In genomic region chr15:38682861-38683260, GRCh38 we compare ENCODE assay signal across 11 cellular contexts.
DNase-seq lines count a peak whose midpoint lies in the region; ATAC-seq and TF ChIP-seq lines count a peak whose summit lies in the region.
"Had no signal": no experiment of that assay in that cellular context is flagged by ENCODE, and none has a peak within 500 bp of the region (broad histone marks: within the 10 kb centered on the region; RNA-seq: fewer than 3 reads in every experiment).

No MANE protein-coding gene starts in this region.

- H3K9me3 ChIP-seq in trophoblast cell (ENCODE audit: insufficient read depth, low read depth, low read length) = peaks cover 2% of the 10 kb centered on the region
- H3K9me3 ChIP-seq: SJSA1, transverse colon had no signal

- H4K12ac ChIP-seq in trophoblast cell (ENCODE audit: low read depth, low read length) = no peak overlapping the region

- H3K4ac ChIP-seq in trophoblast cell (ENCODE audit: low read depth, low read length) = no peak overlapping the region

- ATAC-seq in HG02610 (IDR thresholded peaks at IDR 0.05; ENCODE audit: unreplicated experiment) (peak; percentile 59), activated B cell treated with CpG ODN at 0.5 μM for 24 hours (ENCODE audit: low read depth) (peak; percentile 89)

- H3K14ac ChIP-seq in trophoblast cell (ENCODE audit: low read length) = no peak overlapping the region

- H3K4me2 ChIP-seq in trophoblast cell (ENCODE audit: low read length) = no peak overlapping the region
- H3K4me2 ChIP-seq: GM23338 had no signal

- TF ChIP-seq CTCF in activated B cell treated with CpG ODN at 0.5 μM for 24 hours (IDR thresholded peaks at IDR 0.05) = no peak

- CTCF ChIA-PET in activated naive CD4-positive, alpha-beta T cell treated with anti-CD3 and anti-CD28 coated beads for 36 hours (lab: Charles Lee) = interaction anchor here (0.6 to 18.3 kb wide), 36 partner anchors 9 to 242 kb away, joined by 3 to 352 read pairs (median 6); partner anchors contain the start of genes FAM98B and RASGRP1
- CTCF ChIA-PET in activated B cell treated with CpG ODN at 0.5 μM for 24 hours (lab: Charles Lee) (interaction anchor here (0.7 to 3.6 kb wide), 22 partner anchors 9 to 242 kb away, joined by 3 to 218 read pairs (median 6); partner anchors contain the start of genes FAM98B and RASGRP1), HEK293T (lab: Yijun Ruan, JAX) (interaction anchor here (0.6 to 2.3 kb wide), 4 partner anchors 8 to 242 kb away, joined by 3 to 11 read pairs (median 4); no protein-coding TSS in a partner anchor)

- no peak overlapping the region for H2AFZ ChIP-seq in trophoblast cell (ENCODE audit: insufficient read depth, low read length, poor library complexity)
- H2AFZ ChIP-seq: GM23338 had no signal

- H2BK5ac ChIP-seq in trophoblast cell (ENCODE audit: low read depth, low read length, poor library complexity) = no peak overlapping the region

- peaks cover 60% of the 10 kb centered on the region for H3K4me1 Mint-ChIP-seq in activated naive CD4-positive, alpha-beta T cell treated with anti-CD3 and anti-CD28 coated beads for 36 hours (ENCODE audit: low read depth)
- peaks cover 31% of the 10 kb centered on the region for H3K4me1 Mint-ChIP-seq in activated B cell treated with CpG ODN at 0.5 μM for 24 hours

- H3K79me1 ChIP-seq in trophoblast cell (ENCODE audit: low read length) = peaks cover 2% of the 10 kb centered on the region

- H3K27ac ChIP-seq in trophoblast cell (ENCODE audit: low read depth, low read length) = no peak overlapping the region
- H3K27ac ChIP-seq: SJSA1, transverse colon had no signal

- H3K4me1 ChIP-seq in trophoblast cell (ENCODE audit: control insufficient read depth in 1 of 2, insufficient read depth in 2 of 2, low read length in 2 of 2) = peaks cover 2% of the 10 kb centered on the region in 2 experiments
- H3K4me1 ChIP-seq: SJSA1, transverse colon had no signal

- DNase-seq in activated naive CD4-positive, alpha-beta T cell treated with anti-CD3 and anti-CD28 coated beads for 36 hours = no peak
- DNase-seq in activated naive CD4-positive, alpha-beta T cell treated with anti-CD3 and anti-CD28 coated beads, Interleukin-2, amount 50 U/mL, for 16 hours = no peak
- DNase-seq in activated B cell treated with CpG ODN at 0.5 μM for 24 hours (peak; percentile 27), trophoblast cell (no peak), HEK293T (ENCODE audit: extremely low spot score) (no peak), hepatic stellate cell (ENCODE audit: low spot score) (no peak), NCI-H1048 (lab: John Stamatoyannopoulos, UW) (no peak)

- H2BK12ac ChIP-seq in trophoblast cell (ENCODE audit: low read length) = no peak overlapping the region

- no peaks in the 10 kb centered on the region for H3K36me3 Mint-ChIP-seq in activated naive CD4-positive, alpha-beta T cell treated with anti-CD3 and anti-CD28 coated beads for 36 hours (ENCODE audit: low read depth)
- H3K36me3 Mint-ChIP-seq in activated B cell treated with CpG ODN at 0.5 μM for 24 hours (ENCODE audit: low read depth) = no peaks in the 10 kb centered on the region

- no peak overlapping the region for H3K4me3 ChIP-seq in trophoblast cell (ENCODE audit: low read depth, low read length)
- H3K4me3 ChIP-seq: GM23338, SJSA1, transverse colon had no signal

- peak overlapping the region; percentile 44 for H4K8ac ChIP-seq in trophoblast cell (ENCODE audit: low read depth, low read length)

- H2BK120ac ChIP-seq in trophoblast cell (ENCODE audit: insufficient read depth, low read length, poor library complexity) = peak overlapping the region; percentile 53

- intact Hi-C loops in activated naive CD4-positive, alpha-beta T cell treated with anti-CD3 and anti-CD28 coated beads for 36 hours (cut with micrococcal nuclease) = loop anchor here (1.0 kb wide), 5 partner anchors 12 to 243 kb away; partner anchors contain the start of gene RASGRP1
- intact Hi-C loops in activated B cell treated with CpG ODN at 0.5 μM for 24 hours (cut with micrococcal nuclease) = loop anchor here (1.0 kb wide), 9 partner anchors 12 to 243 kb away; partner anchors contain the start of genes FAM98B and RASGRP1

- no peak overlapping the region for H3K9ac ChIP-seq in trophoblast cell (ENCODE audit: low read length)

- H3K27ac Mint-ChIP-seq in activated naive CD4-positive, alpha-beta T cell treated with anti-CD3 and anti-CD28 coated beads for 36 hours = peak overlapping the region; percentile 37
- peak overlapping the region; percentile 86 for H3K27ac Mint-ChIP-seq in activated B cell treated with CpG ODN at 0.5 μM for 24 hours
- H3K27ac Mint-ChIP-seq: GM23338 had no signal

- no peaks in the 10 kb centered on the region for H3K27me3 Mint-ChIP-seq in activated naive CD4-positive, alpha-beta T cell treated with anti-CD3 and anti-CD28 coated beads for 36 hours (ENCODE audit: low read depth)
- H3K27me3 Mint-ChIP-seq in activated B cell treated with CpG ODN at 0.5 μM for 24 hours = no peaks in the 10 kb centered on the region

- no peaks in the 10 kb centered on the region for H3K79me2 ChIP-seq in trophoblast cell (ENCODE audit: control insufficient read depth, insufficient read depth, low read length, poor library complexity)

- H3K9me3 Mint-ChIP-seq in activated naive CD4-positive, alpha-beta T cell treated with anti-CD3 and anti-CD28 coated beads for 36 hours = no peaks in the 10 kb centered on the region
- H3K9me3 Mint-ChIP-seq in activated B cell treated with CpG ODN at 0.5 μM for 24 hours = no peaks in the 10 kb centered on the region

- no peaks in the 10 kb centered on the region for H3K27me3 ChIP-seq in trophoblast cell (ENCODE audit: insufficient read depth, low read length)
- H3K27me3 ChIP-seq: SJSA1, transverse colon had no signal

- H3K4me3 Mint-ChIP-seq in activated naive CD4-positive, alpha-beta T cell treated with anti-CD3 and anti-CD28 coated beads for 36 hours = no peak overlapping the region
- H3K4me3 Mint-ChIP-seq in activated B cell treated with CpG ODN at 0.5 μM for 24 hours = peak overlapping the region; percentile 30
- H3K4me3 Mint-ChIP-seq: GM23338 had no signal

- H4K91ac ChIP-seq in trophoblast cell (ENCODE audit: low read depth, low read length) = peak overlapping the region; percentile 51

- POLR2A ChIA-PET in activated B cell treated with CpG ODN at 0.5 μM for 24 hours (lab: Charles Lee) (interaction anchor here (0.6 to 5.6 kb wide), 14 partner anchors 10 to 247 kb away, joined by 3 to 135 read pairs (median 6); partner anchors contain the start of genes FAM98B and RASGRP1), HEK293T (lab: Yijun Ruan, JAX) (no interaction called here)

- H3K36me3 ChIP-seq in trophoblast cell (ENCODE audit: control insufficient read depth in 1 of 2, insufficient read depth in 2 of 2, low read length in 2 of 2) = no peaks in the 10 kb centered on the region
- H3K36me3 ChIP-seq: SJSA1, transverse colon had no signal

- H3K18ac ChIP-seq in trophoblast cell (ENCODE audit: low read length) = no peak overlapping the region

- WGBS in trophoblast cell (ENCODE audit: extremely low coverage, insufficient coverage, insufficient read length) = no CpG with 5 or more reads among the region's 2 CpGs

- no peak overlapping the region for H2AK5ac ChIP-seq in trophoblast cell (ENCODE audit: low read length)

- no peak overlapping the region for H3K23ac ChIP-seq in trophoblast cell (ENCODE audit: low read length)

TF ChIP-seq in HEK293T, 16 proteins besides CTCF, POLR2A, EP300 and RAD21:
- no peak for TF ChIP-seq HDGF (IDR thresholded peaks at IDR 0.05; ENCODE audit: borderline replicate concordance)
- TF ChIP-seq SUZ12 (IDR thresholded peaks at IDR 0.05) = no peak
- no peak for TF ChIP-seq ELF4 (IDR thresholded peaks at IDR 0.05)
- TF ChIP-seq ZNF384 (IDR thresholded peaks at IDR 0.05) = no peak
- TF ChIP-seq BHLHE40 (IDR thresholded peaks at IDR 0.05; ENCODE audit: borderline replicate concordance) = no peak
- TF ChIP-seq PKNOX1 (IDR thresholded peaks at IDR 0.05) = no peak
- TF ChIP-seq FOXA1 (IDR thresholded peaks at IDR 0.05) = no peak
- no peak for TF ChIP-seq TARDBP (IDR thresholded peaks at IDR 0.05)
- no peak for TF ChIP-seq SP1 (IDR thresholded peaks at IDR 0.05)
- TF ChIP-seq NFRKB (IDR thresholded peaks at IDR 0.05) = no peak
- TF ChIP-seq FOXK2 (IDR thresholded peaks at IDR 0.05) = no peak
- TF ChIP-seq L3MBTL2 (conservative IDR thresholded peaks at IDR 0.05) = no peak
- no peak for TF ChIP-seq LEF1 (IDR thresholded peaks at IDR 0.05; ENCODE audit: borderline replicate concordance)
- TF ChIP-seq CTBP1 (IDR thresholded peaks at IDR 0.05; ENCODE audit: borderline replicate concordance) = no peak
- TF ChIP-seq ARNT (IDR thresholded peaks at IDR 0.05) = no peak
- no peak for TF ChIP-seq FOXM1 (IDR thresholded peaks at IDR 0.05; ENCODE audit: borderline replicate concordance)
